In the genomic region with DNA sequence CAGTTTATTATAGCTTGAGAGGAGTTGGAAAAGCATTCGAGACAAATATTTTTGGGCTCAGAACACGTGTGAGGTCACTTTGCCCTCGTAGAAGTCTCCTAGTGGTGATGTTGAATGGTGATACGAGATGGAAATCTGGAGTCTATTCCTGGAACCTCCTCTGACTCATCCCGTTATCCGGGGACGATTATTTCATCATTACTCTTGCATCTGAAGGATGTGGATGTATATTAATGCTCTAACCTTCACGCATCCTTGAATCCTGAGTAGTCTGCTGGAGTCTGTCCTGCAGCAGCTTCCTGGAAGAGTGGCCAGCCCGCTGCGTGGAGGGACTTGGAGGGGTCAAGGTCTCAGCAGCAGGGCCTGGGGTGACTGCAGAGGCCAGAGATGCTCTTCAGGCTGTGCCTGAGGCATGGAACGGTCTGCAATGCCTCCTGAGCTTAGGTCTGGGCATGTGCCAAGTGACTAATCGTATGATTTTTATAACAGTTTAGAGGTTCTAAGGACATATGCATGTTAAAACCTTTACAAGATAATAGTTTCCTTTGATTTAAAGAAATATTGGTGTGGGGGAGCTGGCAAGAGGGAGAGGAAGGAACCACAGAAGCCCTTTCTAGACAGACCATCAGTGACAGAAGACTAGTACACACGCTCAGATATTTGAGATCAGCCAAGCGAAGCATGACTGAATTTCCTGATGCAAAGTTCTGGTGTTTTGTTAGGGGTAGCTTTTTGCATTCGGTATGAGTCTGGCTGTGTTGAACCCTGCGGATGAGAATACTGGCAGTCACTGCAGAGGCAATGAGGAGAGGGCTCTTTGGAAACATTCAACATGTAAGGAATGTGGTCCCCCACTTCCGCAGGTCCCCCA, we compare ENCODE assay signal across 1 cellular context.
TF ChIP-seq lines count a peak whose summit lies in the region.

No MANE protein-coding gene starts in this region.

TF ChIP-seq in K562, 482 proteins besides CTCF, POLR2A, EP300 and RAD21 (continued from another document):
- TF ChIP-seq, protein P1, sequence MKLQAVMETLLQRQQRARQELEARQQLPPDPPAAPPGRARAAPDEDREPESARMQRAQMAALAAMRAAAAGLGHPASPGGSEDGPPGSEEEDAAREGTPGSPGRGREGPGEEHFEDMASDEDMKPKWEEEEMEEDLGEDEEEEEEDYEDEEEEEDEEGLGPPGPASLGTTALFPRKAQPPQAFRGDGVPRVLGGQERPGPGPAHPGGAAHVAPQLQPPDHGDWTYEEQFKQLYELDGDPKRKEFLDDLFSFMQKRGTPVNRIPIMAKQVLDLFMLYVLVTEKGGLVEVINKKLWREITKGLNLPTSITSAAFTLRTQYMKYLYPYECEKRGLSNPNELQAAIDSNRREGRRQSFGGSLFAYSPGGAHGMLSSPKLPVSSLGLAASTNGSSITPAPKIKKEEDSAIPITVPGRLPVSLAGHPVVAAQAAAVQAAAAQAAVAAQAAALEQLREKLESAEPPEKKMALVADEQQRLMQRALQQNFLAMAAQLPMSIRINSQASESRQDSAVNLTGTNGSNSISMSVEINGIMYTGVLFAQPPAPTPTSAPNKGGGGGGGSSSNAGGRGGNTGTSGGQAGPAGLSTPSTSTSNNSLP (IDR thresholded peaks at IDR 0.05; ENCODE audit: borderline replicate concordance, low read depth, low read length): 0 out of 2 replicates have a peak, but pooled peaks have one; percentile 39
- TF ChIP-seq ZBTB1 (CRISPR knock-in tag; IDR thresholded peaks at IDR 0.05; ENCODE audit: borderline replicate concordance, low read depth) (no peak), JUND (IDR thresholded peaks at IDR 0.05; ENCODE audit: borderline replicate concordance, low read depth, low read length) (peak; percentile 91), JUND (tag; IDR thresholded peaks at IDR 0.05; ENCODE audit: borderline replicate concordance, low read depth, low read length) (peak; percentile 71; the same call in 1 of the 3 replicates), ILF3 (IDR thresholded peaks at IDR 0.05; ENCODE audit: borderline replicate concordance) (no peak), ZNF224 (CRISPR knock-in tag; IDR thresholded peaks at IDR 0.05) (no peak), SIN3A (IDR thresholded peaks at IDR 0.05; ENCODE audit: borderline replicate concordance in 2 of 2, control insufficient read depth in 1 of 2, low read depth in 2 of 2, low read length in 2 of 2) (no peak), SIN3B (IDR thresholded peaks at IDR 0.05; ENCODE audit: low read depth) (no peak), PRPF4 (IDR thresholded peaks at IDR 0.05; ENCODE audit: insufficient read depth, low read depth, low read length, poor library complexity, severe bottlenecking) (no peak), CXXC5 (CRISPR knock-in tag; IDR thresholded peaks at IDR 0.05) (0 out of 2 replicates have a peak, but pooled peaks have one; percentile 22), SMARCC2 (IDR thresholded peaks at IDR 0.05; ENCODE audit: low read depth) (peak; percentile 46; the same call in 1 of the 2 replicates), ZEB2 (IDR thresholded peaks at IDR 0.05) (no peak), MEF2A (IDR thresholded peaks at IDR 0.05; ENCODE audit: control insufficient read depth, low read depth, low read length) (0 out of 2 replicates have a peak, but pooled peaks have one; percentile 56), ATF3 (IDR thresholded peaks at IDR 0.05) (peak; percentile 93), ATF3 (CRISPR knock-in tag; conservative IDR thresholded peaks at IDR 0.05) (no peak), USF1 (CRISPR knock-in tag; IDR thresholded peaks at IDR 0.05) (no peak), CTBP1 (IDR thresholded peaks at IDR 0.05; ENCODE audit: borderline replicate concordance) (peak; percentile 89), RBFOX2 (IDR thresholded peaks at IDR 0.05; ENCODE audit: low read depth, low read length) (no peak), L3MBTL2 (IDR thresholded peaks at IDR 0.05) (peak; percentile 68), ZNF143 (CRISPR knock-in tag; IDR thresholded peaks at IDR 0.05) (no peak), CEBPG (CRISPR knock-in tag; IDR thresholded peaks at IDR 0.05) (no peak), CEBPG (tag; conservative IDR thresholded peaks at IDR 0.05 in 1 of 2, IDR thresholded peaks at IDR 0.05 in 1 of 2) (peak in 1 of 2 experiments; percentile 86; a peak in 2 of 4 replicates), CHD4 (IDR thresholded peaks at IDR 0.05; ENCODE audit: insufficient read depth, insufficient replicate concordance, low read depth, low read length, poor library complexity, severe bottlenecking) (no peak), NCOA4 (IDR thresholded peaks at IDR 0.05; ENCODE audit: partially characterized antibody) (no peak), BRF1 (IDR thresholded peaks at IDR 0.05; ENCODE audit: borderline replicate concordance, extremely low read depth, insufficient read length) (no peak), ZNF212 (CRISPR knock-in tag; IDR thresholded peaks at IDR 0.05) (no peak), RCOR1 (IDR thresholded peaks at IDR 0.05; ENCODE audit: borderline replicate concordance in 1 of 2, low read depth in 2 of 2, low read length in 2 of 2) (peak in 1 of 2 experiments; percentile 72; a peak in 2 of 4 replicates), JUN (IDR thresholded peaks at IDR 0.05; ENCODE audit: borderline replicate concordance, low read depth, low read length) (peak; percentile 73), JUN (CRISPR knock-in tag; IDR thresholded peaks at IDR 0.05; ENCODE audit: borderline replicate concordance) (no peak), PCBP1 (IDR thresholded peaks at IDR 0.05; ENCODE audit: low read depth, low read length, poor library complexity, severe bottlenecking) (no peak), EGR1 (conservative IDR thresholded peaks at IDR 0.05) (no peak), MECOM (CRISPR knock-in tag; IDR thresholded peaks at IDR 0.05) (peak; percentile 58; the same call in 1 of the 2 replicates), NFYB (IDR thresholded peaks at IDR 0.05; ENCODE audit: extremely low read depth, insufficient read length) (no peak), MEF2D (tag; conservative IDR thresholded peaks at IDR 0.05; ENCODE audit: low read depth) (peak; percentile 82), MAZ (CRISPR knock-in tag; conservative IDR thresholded peaks at IDR 0.05 in 1 of 2, IDR thresholded peaks at IDR 0.05 in 1 of 2) (0 out of 4 replicates have a peak, but pooled peaks of 1 of the 2 experiments have one; percentile 18), SRSF1 (IDR thresholded peaks at IDR 0.05; ENCODE audit: low read depth, low read length) (no peak), ESRRA (IDR thresholded peaks at IDR 0.05; ENCODE audit: borderline replicate concordance, low read depth) (peak; percentile 80), PCBP2 (IDR thresholded peaks at IDR 0.05; ENCODE audit: low read depth, low read length, poor library complexity, severe bottlenecking) (no peak), ATF4 (CRISPR knock-in tag; IDR thresholded peaks at IDR 0.05) (0 out of 2 replicates have a peak, but pooled peaks have one; percentile 32), KLF1 (tag; IDR thresholded peaks at IDR 0.05) (no peak)
- TF ChIP-seq, protein P2, sequence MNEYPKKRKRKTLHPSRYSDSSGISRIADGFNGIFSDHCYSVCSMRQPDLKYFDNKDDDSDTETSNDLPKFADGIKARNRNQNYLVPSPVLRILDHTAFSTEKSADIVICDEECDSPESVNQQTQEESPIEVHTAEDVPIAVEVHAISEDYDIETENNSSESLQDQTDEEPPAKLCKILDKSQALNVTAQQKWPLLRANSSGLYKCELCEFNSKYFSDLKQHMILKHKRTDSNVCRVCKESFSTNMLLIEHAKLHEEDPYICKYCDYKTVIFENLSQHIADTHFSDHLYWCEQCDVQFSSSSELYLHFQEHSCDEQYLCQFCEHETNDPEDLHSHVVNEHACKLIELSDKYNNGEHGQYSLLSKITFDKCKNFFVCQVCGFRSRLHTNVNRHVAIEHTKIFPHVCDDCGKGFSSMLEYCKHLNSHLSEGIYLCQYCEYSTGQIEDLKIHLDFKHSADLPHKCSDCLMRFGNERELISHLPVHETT (CRISPR knock-in tag; conservative IDR thresholded peaks at IDR 0.05 in 1 of 2, IDR thresholded peaks at IDR 0.05 in 1 of 2): no peak
- TF ChIP-seq, protein P3, sequence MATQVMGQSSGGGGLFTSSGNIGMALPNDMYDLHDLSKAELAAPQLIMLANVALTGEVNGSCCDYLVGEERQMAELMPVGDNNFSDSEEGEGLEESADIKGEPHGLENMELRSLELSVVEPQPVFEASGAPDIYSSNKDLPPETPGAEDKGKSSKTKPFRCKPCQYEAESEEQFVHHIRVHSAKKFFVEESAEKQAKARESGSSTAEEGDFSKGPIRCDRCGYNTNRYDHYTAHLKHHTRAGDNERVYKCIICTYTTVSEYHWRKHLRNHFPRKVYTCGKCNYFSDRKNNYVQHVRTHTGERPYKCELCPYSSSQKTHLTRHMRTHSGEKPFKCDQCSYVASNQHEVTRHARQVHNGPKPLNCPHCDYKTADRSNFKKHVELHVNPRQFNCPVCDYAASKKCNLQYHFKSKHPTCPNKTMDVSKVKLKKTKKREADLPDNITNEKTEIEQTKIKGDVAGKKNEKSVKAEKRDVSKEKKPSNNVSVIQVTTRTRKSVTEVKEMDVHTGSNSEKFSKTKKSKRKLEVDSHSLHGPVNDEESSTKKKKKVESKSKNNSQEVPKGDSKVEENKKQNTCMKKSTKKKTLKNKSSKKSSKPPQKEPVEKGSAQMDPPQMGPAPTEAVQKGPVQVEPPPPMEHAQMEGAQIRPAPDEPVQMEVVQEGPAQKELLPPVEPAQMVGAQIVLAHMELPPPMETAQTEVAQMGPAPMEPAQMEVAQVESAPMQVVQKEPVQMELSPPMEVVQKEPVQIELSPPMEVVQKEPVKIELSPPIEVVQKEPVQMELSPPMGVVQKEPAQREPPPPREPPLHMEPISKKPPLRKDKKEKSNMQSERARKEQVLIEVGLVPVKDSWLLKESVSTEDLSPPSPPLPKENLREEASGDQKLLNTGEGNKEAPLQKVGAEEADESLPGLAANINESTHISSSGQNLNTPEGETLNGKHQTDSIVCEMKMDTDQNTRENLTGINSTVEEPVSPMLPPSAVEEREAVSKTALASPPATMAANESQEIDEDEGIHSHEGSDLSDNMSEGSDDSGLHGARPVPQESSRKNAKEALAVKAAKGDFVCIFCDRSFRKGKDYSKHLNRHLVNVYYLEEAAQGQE (CRISPR knock-in tag; IDR thresholded peaks at IDR 0.05; ENCODE audit: low read depth): no peak
- TF ChIP-seq, protein P4, sequence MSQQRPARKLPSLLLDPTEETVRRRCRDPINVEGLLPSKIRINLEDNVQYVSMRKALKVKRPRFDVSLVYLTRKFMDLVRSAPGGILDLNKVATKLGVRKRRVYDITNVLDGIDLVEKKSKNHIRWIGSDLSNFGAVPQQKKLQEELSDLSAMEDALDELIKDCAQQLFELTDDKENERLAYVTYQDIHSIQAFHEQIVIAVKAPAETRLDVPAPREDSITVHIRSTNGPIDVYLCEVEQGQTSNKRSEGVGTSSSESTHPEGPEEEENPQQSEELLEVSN (IDR thresholded peaks at IDR 0.05; ENCODE audit: borderline replicate concordance in 1 of 2, extremely low read depth in 1 of 2, insufficient read depth in 1 of 2, insufficient read length in 1 of 2, low read depth in 1 of 2, low read length in 1 of 2, poor library complexity in 1 of 2, severe bottlenecking in 1 of 2): no peak
- TF ChIP-seq, protein P5, sequence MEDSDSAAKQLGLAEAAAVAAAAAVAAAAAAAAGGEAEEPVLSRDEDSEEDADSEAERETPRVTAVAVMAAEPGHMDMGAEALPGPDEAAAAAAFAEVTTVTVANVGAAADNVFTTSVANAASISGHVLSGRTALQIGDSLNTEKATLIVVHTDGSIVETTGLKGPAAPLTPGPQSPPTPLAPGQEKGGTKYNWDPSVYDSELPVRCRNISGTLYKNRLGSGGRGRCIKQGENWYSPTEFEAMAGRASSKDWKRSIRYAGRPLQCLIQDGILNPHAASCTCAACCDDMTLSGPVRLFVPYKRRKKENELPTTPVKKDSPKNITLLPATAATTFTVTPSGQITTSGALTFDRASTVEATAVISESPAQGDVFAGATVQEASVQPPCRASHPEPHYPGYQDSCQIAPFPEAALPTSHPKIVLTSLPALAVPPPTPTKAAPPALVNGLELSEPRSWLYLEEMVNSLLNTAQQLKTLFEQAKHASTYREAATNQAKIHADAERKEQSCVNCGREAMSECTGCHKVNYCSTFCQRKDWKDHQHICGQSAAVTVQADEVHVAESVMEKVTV (CRISPR knock-in tag; IDR thresholded peaks at IDR 0.05): no peak
